Comparison of ENCODE assay signal across 19 cellular contexts in the genomic region with DNA sequence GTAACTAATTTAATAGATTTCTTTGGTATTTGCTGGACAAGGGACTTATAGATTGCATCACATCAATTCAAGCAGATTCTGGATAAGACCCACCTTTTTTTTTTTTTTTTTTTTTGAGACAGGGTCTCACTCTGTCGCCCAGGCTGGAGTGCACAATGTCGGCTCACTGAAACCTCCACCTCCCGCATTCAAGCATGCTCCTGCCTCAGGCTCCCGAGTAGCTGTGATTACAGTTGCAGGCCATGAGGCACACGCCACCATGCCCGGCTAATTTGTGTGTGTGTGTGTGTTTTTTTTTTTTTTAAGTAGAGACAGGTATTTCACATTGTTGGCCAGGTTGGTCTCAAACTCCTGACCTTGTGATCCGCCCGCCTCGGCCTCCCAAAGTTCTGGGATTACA. TPM values are rescaled to one million over a fixed set of nuclear protein-coding genes. Genes with fewer than 3 reads are reported as not detected.
DNase-seq lines count a peak whose midpoint lies in the region; ATAC-seq, FAIRE-seq and TF ChIP-seq lines count a peak whose summit lies in the region.
"Had no signal": no experiment of that assay in that cellular context is flagged by ENCODE, and none has a peak within 500 bp of the region (broad histone marks: within the 10 kb centered on the region; RNA-seq: fewer than 3 reads in every experiment).

No MANE protein-coding gene starts in this region.

- H3K4me3 Mint-ChIP-seq in natural killer cell treated with Interleukin-12 subunit alpha and Interleukin-12 subunit beta and Interleukin-15 and Interleukin-18, amount 100 ng/mL, for 72 hours: no peak overlapping the region
- H3K4me3 Mint-ChIP-seq in natural killer cell: no peak overlapping the region
- H3K4me3 Mint-ChIP-seq: CD14-positive monocyte; CD4-positive, alpha-beta memory T cell had no signal

- H2AK9ac ChIP-seq in IMR-90 (replicated peaks; ENCODE audit: low read depth, low read length, poor library complexity): no peak overlapping the region

- no peak overlapping the region for H3K4me2 ChIP-seq in IMR-90 (ENCODE audit: low read depth, low read length)
- H3K4me2 ChIP-seq in K562 (ENCODE audit: insufficient read depth, low read length): no peak overlapping the region
- H3K4me2 ChIP-seq: BLaER1 had no signal

- H3K4ac ChIP-seq in IMR-90 (ENCODE audit: low read depth, low read length): no peak overlapping the region

- no peak for ATAC-seq in natural killer cell treated with Interleukin-12 subunit alpha and Interleukin-12 subunit beta and Interleukin-15 and Interleukin-18, amount 100 ng/mL, for 72 hours
- ATAC-seq in natural killer cell: no peak
- ATAC-seq in IMR-90 (ENCODE audit: low read depth): no peak
- ATAC-seq in K562: no peak
- ATAC-seq: HCT116 had no signal

- CTCF ChIA-PET in IMR-90 (lab: Yijun Ruan, JAX) (no interaction called here), K562 (lab: Yijun Ruan, JAX; ENCODE audit: low intra/inter-chr PET ratio) (no interaction called here)

- H2BK20ac ChIP-seq in IMR-90 (ENCODE audit: low read depth, low read length): no peak overlapping the region

- H2BK15ac ChIP-seq in IMR-90 (ENCODE audit: low read depth, low read length): no peak overlapping the region

- no peak overlapping the region for H2AK5ac ChIP-seq in IMR-90 (ENCODE audit: low read depth, low read length)

- H2BK120ac ChIP-seq in IMR-90 (ENCODE audit: low read depth, low read length): no peak overlapping the region

- BruUV-seq in IMR-90 (replicated peaks; lab: Mats Ljungman, UMichigan) (no TSS peak), K562 (replicated peaks; lab: Mats Ljungman, UMichigan) (no TSS peak)

- H3K9me3 ChIP-seq in IMR-90 (ENCODE audit: control insufficient read depth, insufficient read depth, low read length): no peaks in the 10 kb centered on the region
- no peaks in the 10 kb centered on the region for H3K9me3 ChIP-seq in K562 (replicated peaks; ENCODE audit: control insufficient read depth, insufficient read depth, low read depth, low read length)
- no peaks in the 10 kb centered on the region for H3K9me3 ChIP-seq in WERI-Rb-1 (ENCODE audit: severe bottlenecking)
- H3K9me3 ChIP-seq: BLaER1 had no signal

- peaks cover 5 to 13% of the 10 kb centered on the region in 2 donors for H3K27me3 Mint-ChIP-seq in natural killer cell treated with Interleukin-12 subunit alpha and Interleukin-12 subunit beta and Interleukin-15 and Interleukin-18, amount 100 ng/mL, for 72 hours
- H3K27me3 Mint-ChIP-seq in natural killer cell (ENCODE audit: low read depth in 2 of 2): peaks cover 0 to 13% of the 10 kb centered on the region in 2 donors

- TF ChIP-seq CTCF in natural killer cell (IDR thresholded peaks at IDR 0.05) (no peak), IMR-90 (conservative IDR thresholded peaks at IDR 0.05; ENCODE audit: low read depth, low read length) (no peak), K562 (IDR thresholded peaks at IDR 0.05 in 2 of 3, conservative IDR thresholded peaks at IDR 0.05 in 1 of 3; ENCODE audit: insufficient read depth in 2 of 3, low read depth in 1 of 3, low read length in 3 of 3) (no peak), WERI-Rb-1 (IDR thresholded peaks at IDR 0.05; ENCODE audit: low read depth, low read length) (no peak)

- POLR2A ChIA-PET in IMR-90 (lab: Charles Lee; ENCODE audit: unreplicated experiment) (no interaction called here), K562 (lab: Yijun Ruan, JAX) (interaction anchor here (1.1 kb wide), 1 partner anchor 96 kb away, joined by 3 read pairs; no protein-coding TSS in a partner anchor)

- no peak for TF ChIP-seq EP300 in K562 (IDR thresholded peaks at IDR 0.05; ENCODE audit: low read length)

- H3K4me3 ChIP-seq in IMR-90 (ENCODE audit: insufficient read depth, low read depth, low read length) (no peak overlapping the region), K562 (no peak overlapping the region), WERI-Rb-1 (ENCODE audit: low read depth, low read length) (no peak overlapping the region)
- H3K4me3 ChIP-seq: BLaER1 had no signal

- H3K36me3 ChIP-seq in IMR-90 (ENCODE audit: control insufficient read depth, insufficient read depth, low read length) (no peaks in the 10 kb centered on the region), K562 (ENCODE audit: control insufficient read depth, insufficient read depth, low read length) (no peaks in the 10 kb centered on the region), WERI-Rb-1 (no peaks in the 10 kb centered on the region)
- H3K36me3 ChIP-seq: BLaER1 had no signal

- no peak overlapping the region for H3K23ac ChIP-seq in IMR-90 (ENCODE audit: low read depth, low read length)

- H3K9me3 Mint-ChIP-seq in natural killer cell treated with Interleukin-12 subunit alpha and Interleukin-12 subunit beta and Interleukin-15 and Interleukin-18, amount 100 ng/mL, for 72 hours: no peaks in the 10 kb centered on the region
- H3K9me3 Mint-ChIP-seq in natural killer cell: no peaks in the 10 kb centered on the region

- H3K9ac ChIP-seq in IMR-90 (ENCODE audit: low read depth, low read length) (no peak overlapping the region), K562 (ENCODE audit: insufficient read depth in 1 of 2, low read depth in 2 of 2, low read length in 2 of 2) (no peak overlapping the region)
- H3K9ac ChIP-seq: BLaER1 had no signal

- no peaks in the 10 kb centered on the region for H3K79me1 ChIP-seq in IMR-90 (ENCODE audit: low read depth in 1 of 2, low read length in 2 of 2)

- no peak overlapping the region for H3K27ac ChIP-seq in IMR-90 (ENCODE audit: insufficient read depth, low read length)
- no peak overlapping the region for H3K27ac ChIP-seq in K562 (ENCODE audit: extremely low read depth, low read depth, low read length)
- H3K27ac ChIP-seq in WERI-Rb-1: no peak overlapping the region
- H3K27ac ChIP-seq: BLaER1 had no signal

- H3K56ac ChIP-seq in IMR-90 (ENCODE audit: extremely low read depth, insufficient read depth, low read length): no peak overlapping the region

- H3K36me3 Mint-ChIP-seq in natural killer cell treated with Interleukin-12 subunit alpha and Interleukin-12 subunit beta and Interleukin-15 and Interleukin-18, amount 100 ng/mL, for 72 hours: no peaks in the 10 kb centered on the region
- H3K36me3 Mint-ChIP-seq in natural killer cell: no peaks in the 10 kb centered on the region
- H3K36me3 Mint-ChIP-seq: CD14-positive monocyte; CD4-positive, alpha-beta memory T cell had no signal

- H3K9me1 ChIP-seq in IMR-90 (ENCODE audit: insufficient read depth, low read length): no peaks in the 10 kb centered on the region
- no peaks in the 10 kb centered on the region for H3K9me1 ChIP-seq in K562 (ENCODE audit: control insufficient read depth, insufficient read depth, low read length)

- TF ChIP-seq POLR2A in IMR-90 (IDR thresholded peaks at IDR 0.05; ENCODE audit: low read depth, low read length) (no peak), K562 (conservative IDR thresholded peaks at IDR 0.05) (no peak)

- H3K27ac Mint-ChIP-seq in natural killer cell treated with Interleukin-12 subunit alpha and Interleukin-12 subunit beta and Interleukin-15 and Interleukin-18, amount 100 ng/mL, for 72 hours: no peak overlapping the region
- no peak overlapping the region for H3K27ac Mint-ChIP-seq in natural killer cell
- H3K27ac Mint-ChIP-seq: CD14-positive monocyte; CD4-positive, alpha-beta memory T cell had no signal

- intact Hi-C loops in natural killer cell (cut with micrococcal nuclease) (no loop called here), IMR-90 (cut with micrococcal nuclease) (no loop called here), K562 (cut with micrococcal nuclease) (no loop called here)

- in situ Hi-C loops in IMR-90 (cut with MboI; ENCODE audit: low sequenced_read_pairs) (no loop called here), K562 (cut with MboI) (no loop called here)

- H3K14ac ChIP-seq in IMR-90 (replicated peaks; ENCODE audit: low read depth, low read length): no peak overlapping the region

- H4K91ac ChIP-seq in IMR-90 (ENCODE audit: insufficient read depth, low read depth, low read length): no peak overlapping the region

- no peaks in the 10 kb centered on the region for H3K79me2 ChIP-seq in K562 (ENCODE audit: control insufficient read depth, insufficient read depth, low read length)

- WGBS in IMR-90 (ENCODE audit: extremely low coverage in 2 of 2, insufficient read length in 1 of 2), 2 experiments: no CpG with 5 or more reads among the region's 9 CpGs
- 51% methylated on average over 6 of the region's 9 CpGs for WGBS in K562 (ENCODE audit: insufficient coverage, low coverage, missing lambda C conversion rate)

- no peak for FAIRE-seq in K562 (lab: Jason Lieb, UNC)
- FAIRE-seq: GM12891, GM19239, H54 had no signal

- H2BK5ac ChIP-seq in IMR-90 (ENCODE audit: low read depth, low read length, poor library complexity, severe bottlenecking): no peak overlapping the region

- H3K27me3 ChIP-seq in IMR-90 (ENCODE audit: control insufficient read depth, insufficient read depth, low read length) (peaks cover 16% of the 10 kb centered on the region; the same call in 1 of the 2 replicates), K562 (ENCODE audit: control insufficient read depth in 2 of 2, insufficient read depth in 2 of 2, low read length in 2 of 2) (peaks cover 5 to 11% of the 10 kb centered on the region in 2 experiments; a peak in 3 of 5 replicates), WERI-Rb-1 (ENCODE audit: insufficient read depth, low read depth, severe bottlenecking) (no peaks in the 10 kb centered on the region)
- H3K27me3 ChIP-seq: BLaER1 had no signal

- DNase-seq in natural killer cell treated with Interleukin-12 subunit alpha and Interleukin-12 subunit beta and Interleukin-15 and Interleukin-18, amount 100 ng/mL, for 72 hours (ENCODE audit: low spot score): peak; percentile 50
- DNase-seq in natural killer cell (no peak), IMR-90 (no peak), K562 (ENCODE audit: extremely low read depth in 1 of 4, low spot score in 3 of 4) (no peak), WERI-Rb-1 (no peak), SKM-1 treated with dmso at 0.1 percent for 144 hours (lab: John Stamatoyannopoulos, UW; ENCODE audit: unreplicated experiment) (no peak), pons (ENCODE audit: low spot score) (no peak)
- DNase-seq: 8988T; CD4-positive, alpha-beta memory T cell; DMS79 treated with DMSO at 0.1 percent for 48 hours had no signal

- dilution Hi-C loops in IMR-90 (cut with HindIII; ENCODE audit: low sequenced_read_pairs, unreplicated experiment): no loop called here

- H4K5ac ChIP-seq in IMR-90 (ENCODE audit: low read depth, low read length): no peak overlapping the region

- H2AFZ ChIP-seq in IMR-90 (replicated peaks; ENCODE audit: low read length, poor library complexity) (no peak overlapping the region), K562 (ENCODE audit: low read depth, low read length) (no peak overlapping the region)

- peaks cover 4 to 6% of the 10 kb centered on the region in 2 donors for H3K4me1 Mint-ChIP-seq in natural killer cell treated with Interleukin-12 subunit alpha and Interleukin-12 subunit beta and Interleukin-15 and Interleukin-18, amount 100 ng/mL, for 72 hours (ENCODE audit: low read depth in 2 of 2)
- no peaks in the 10 kb centered on the region for H3K4me1 Mint-ChIP-seq in natural killer cell
- H3K4me1 Mint-ChIP-seq: CD14-positive monocyte had no signal

- H4K8ac ChIP-seq in IMR-90 (ENCODE audit: low read depth in 2 of 2, low read length in 2 of 2): no peak overlapping the region

- H4K20me1 ChIP-seq in IMR-90 (ENCODE audit: insufficient read depth, low read length): no peaks in the 10 kb centered on the region
- no peaks in the 10 kb centered on the region for H4K20me1 ChIP-seq in K562 (replicated peaks; ENCODE audit: control insufficient read depth, insufficient read depth, low read length)
- H4K20me1 ChIP-seq: BLaER1 had no signal

- H3K4me1 ChIP-seq in IMR-90 (ENCODE audit: control insufficient read depth, insufficient read depth, low read length) (no peaks in the 10 kb centered on the region), K562 (replicated peaks in 1 of 2; ENCODE audit: control insufficient read depth in 2 of 2, insufficient read depth in 2 of 2, low read length in 2 of 2) (peaks cover 5 to 8% of the 10 kb centered on the region in 2 experiments; a peak in 3 of 5 replicates)

- TF ChIP-seq RAD21 in IMR-90 (IDR thresholded peaks at IDR 0.05; ENCODE audit: low read length): no peak
- no peak for TF ChIP-seq RAD21 in K562 (CRISPR knock-in tag; conservative IDR thresholded peaks at IDR 0.05 in 1 of 2, IDR thresholded peaks at IDR 0.05 in 1 of 2)

- no peak overlapping the region for H3K18ac ChIP-seq in IMR-90 (ENCODE audit: low read depth, low read length)

RNA-seq across cellular contexts. Expression of a gene that starts 4.2 kb away (rescaled TPM):
- not detected for total RNA-seq in natural killer cell treated with Interleukin-12 subunit alpha and Interleukin-12 subunit beta and Interleukin-15 and Interleukin-18, amount 100 ng/mL, for 72 hours
- total RNA-seq in natural killer cell (not detected), IMR-90 (2012; rRNA removed) (not detected in 2 replicates), K562 (2014; rRNA removed) (not detected in 2 replicates), K562 (2014; rRNA removed; fragmentation: Illumina TruSeq; extraction: Trizol) (not detected in 2 replicates), K562 (2015; rRNA removed; fragmentation: Illumina TruSeq; extraction: Trizol) (not detected in 2 replicates), K562 (2021) (not detected in 2 replicates)
- polyA plus RNA-seq in IMR-90 (2012; rRNA removed) (not detected in 2 replicates), K562 (2011; rRNA removed) (not detected in 2 replicates), K562 (2014; fragmentation: Illumina TruSeq; extraction: Trizol) (not detected in 2 replicates), K562 (2014; fragmentation: Nextera tagmentation; extraction: Ambion mirVana) (not detected), K562 (2014; rRNA removed) (not detected in 2 replicates)
- not detected in 2 replicates for polyA plus RNA-seq in IMR-90 (2012; cell fraction: cytosol; rRNA removed)
- not detected in 2 replicates for polyA plus RNA-seq in IMR-90 (2012; cell fraction: nucleus; rRNA removed; ENCODE audit: low replicate concordance)
- not detected in 2 replicates for total RNA-seq in K562 (2011; cell fraction: chromatin; rRNA removed; ENCODE audit: low replicate concordance)
- total RNA-seq in K562 (2011; cell fraction: nucleolus; rRNA removed): not detected in 2 replicates
- not detected in 2 replicates for total RNA-seq in K562 (2011; cell fraction: nucleoplasm; rRNA removed)
- polyA plus RNA-seq in K562 (2011; cell fraction: cytosol; rRNA removed): not detected in 2 replicates
- not detected in 2 replicates for polyA plus RNA-seq in K562 (2011; cell fraction: nucleus; rRNA removed)
- polyA plus RNA-seq in K562 (2012): 0.04 TPM in 1 of 2 replicates, not detected in the other
- not detected in 2 replicates for polyA minus RNA-seq in K562 (2011; rRNA and poly(A)+ RNA removed)
- polyA minus RNA-seq in K562 (2011; cell fraction: cytosol; rRNA and poly(A)+ RNA removed): not detected in 2 replicates
- polyA minus RNA-seq in K562 (2011; cell fraction: nucleus; rRNA and poly(A)+ RNA removed): not detected in 2 replicates
- total RNA-seq: A673; CD4-positive, alpha-beta memory T cell; G401 had no signal
- polyA plus RNA-seq: AG04450; CD14-positive monocyte; CD4-positive, alpha-beta memory T cell had no signal

RNA-seq across cellular contexts. Expression of a gene that starts 35.5 kb away (rescaled TPM):
- not detected for total RNA-seq in natural killer cell treated with Interleukin-12 subunit alpha and Interleukin-12 subunit beta and Interleukin-15 and Interleukin-18, amount 100 ng/mL, for 72 hours
- total RNA-seq in natural killer cell (under 1 TPM in 1 of 3 donors, not detected in 2; 0.93 TPM), IMR-90 (2012; rRNA removed) (not detected in 2 replicates), K562 (2014; rRNA removed) (0.23 TPM in 1 of 2 replicates, not detected in the other), K562 (2014; rRNA removed; fragmentation: Illumina TruSeq; extraction: Trizol) (not detected in 2 replicates), K562 (2015; rRNA removed; fragmentation: Illumina TruSeq; extraction: Trizol) (not detected in 2 replicates), K562 (2021) (0.04 TPM in 1 of 2 replicates, not detected in the other)
- polyA plus RNA-seq in IMR-90 (2012; rRNA removed) (not detected in 2 replicates), K562 (2011; rRNA removed) (0.01 and 0.12 TPM in 2 replicates), K562 (2014; fragmentation: Illumina TruSeq; extraction: Trizol) (not detected in 2 replicates), K562 (2014; fragmentation: Nextera tagmentation; extraction: Ambion mirVana) (not detected), K562 (2014; rRNA removed) (0.03 and 0.28 TPM in 2 replicates)
- polyA plus RNA-seq in IMR-90 (2012; cell fraction: cytosol; rRNA removed): not detected in 2 replicates
- not detected in 2 replicates for polyA plus RNA-seq in IMR-90 (2012; cell fraction: nucleus; rRNA removed; ENCODE audit: low replicate concordance)
- 0.32 TPM in 1 of 2 replicates, not detected in the other for total RNA-seq in K562 (2011; cell fraction: chromatin; rRNA removed; ENCODE audit: low replicate concordance)
- total RNA-seq in K562 (2011; cell fraction: nucleolus; rRNA removed): 0.17 and 0.39 TPM in 2 replicates
- not detected in 2 replicates for total RNA-seq in K562 (2011; cell fraction: nucleoplasm; rRNA removed)
- polyA plus RNA-seq in K562 (2011; cell fraction: cytosol; rRNA removed): 0.04 TPM in 1 of 2 replicates, not detected in the other
- 0.10 and 0.21 TPM in 2 replicates for polyA plus RNA-seq in K562 (2011; cell fraction: nucleus; rRNA removed)
- 0.12 and 3.3 TPM in 2 replicates for polyA plus RNA-seq in K562 (2012)
- not detected in 2 replicates for polyA minus RNA-seq in K562 (2011; rRNA and poly(A)+ RNA removed)
- not detected in 2 replicates for polyA minus RNA-seq in K562 (2011; cell fraction: cytosol; rRNA and poly(A)+ RNA removed)
- polyA minus RNA-seq in K562 (2011; cell fraction: nucleus; rRNA and poly(A)+ RNA removed): not detected in 2 replicates
- total RNA-seq: A673; CD4-positive, alpha-beta memory T cell; G401 had no signal
- polyA plus RNA-seq: AG04450; CD14-positive monocyte; CD4-positive, alpha-beta memory T cell had no signal

RNA-seq across cellular contexts. Expression of a gene that starts 39.9 kb away (rescaled TPM):
- total RNA-seq in natural killer cell treated with Interleukin-12 subunit alpha and Interleukin-12 subunit beta and Interleukin-15 and Interleukin-18, amount 100 ng/mL, for 72 hours: 1 to 10 TPM; 1.3 to 2.2 TPM
- total RNA-seq in natural killer cell: under 1 TPM in 1 of 3 donors, not detected in 2; 0.27 TPM
- not detected in 2 replicates for total RNA-seq in IMR-90 (2012; rRNA removed)
- polyA plus RNA-seq in IMR-90 (2012; rRNA removed): 0.04 TPM in 1 of 2 replicates, not detected in the other
- 0.04 TPM in 2 replicates for polyA plus RNA-seq in IMR-90 (2012; cell fraction: cytosol; rRNA removed)
- 0.07 TPM in 1 of 2 replicates, not detected in the other for polyA plus RNA-seq in IMR-90 (2012; cell fraction: nucleus; rRNA removed; ENCODE audit: low replicate concordance)
- total RNA-seq in K562 (2011; cell fraction: chromatin; rRNA removed; ENCODE audit: low replicate concordance): 0.42 TPM in 1 of 2 replicates, not detected in the other
- 0.26 and 0.50 TPM in 2 replicates for total RNA-seq in K562 (2011; cell fraction: nucleolus; rRNA removed)
- 0.15 and 0.23 TPM in 2 replicates for total RNA-seq in K562 (2011; cell fraction: nucleoplasm; rRNA removed)
- total RNA-seq in K562 (2014; rRNA removed): not detected in 2 replicates
- total RNA-seq in K562 (2014; rRNA removed; fragmentation: Illumina TruSeq; extraction: Trizol): not detected in 2 replicates
- total RNA-seq in K562 (2015; rRNA removed; fragmentation: Illumina TruSeq; extraction: Trizol): 0.04 and 0.07 TPM in 2 replicates
- 0.09 and 0.16 TPM in 2 replicates for total RNA-seq in K562 (2021)
- polyA plus RNA-seq in K562 (2011; rRNA removed): 0.08 and 0.10 TPM in 2 replicates
- 0.07 and 0.13 TPM in 2 replicates for polyA plus RNA-seq in K562 (2011; cell fraction: cytosol; rRNA removed)
- polyA plus RNA-seq in K562 (2011; cell fraction: nucleus; rRNA removed): 0.22 and 0.41 TPM in 2 replicates
- 0.05 and 0.11 TPM in 2 replicates for polyA plus RNA-seq in K562 (2012)
- polyA plus RNA-seq in K562 (2014; fragmentation: Illumina TruSeq; extraction: Trizol): 0.04 TPM in 1 of 2 replicates, not detected in the other
- under 1 TPM in 1 of 2 experiments, not detected in 1; 0.01 TPM for polyA plus RNA-seq in K562 (2014; fragmentation: Nextera tagmentation; extraction: Ambion mirVana)
- 0.11 and 0.12 TPM in 2 replicates for polyA plus RNA-seq in K562 (2014; rRNA removed)
- 0.07 TPM in 1 of 2 replicates, not detected in the other for polyA minus RNA-seq in K562 (2011; rRNA and poly(A)+ RNA removed)
- not detected in 2 replicates for polyA minus RNA-seq in K562 (2011; cell fraction: cytosol; rRNA and poly(A)+ RNA removed)
- 0.13 TPM in 1 of 2 replicates, not detected in the other for polyA minus RNA-seq in K562 (2011; cell fraction: nucleus; rRNA and poly(A)+ RNA removed)
- total RNA-seq: CD4-positive, alpha-beta memory T cell had no signal
- polyA plus RNA-seq: AG04450, CD14-positive monocyte had no signal

RNA-seq across cellular contexts. Expression of a gene that starts 41.5 kb away (rescaled TPM):
- 10 to 100 TPM; 31.5 to 45.0 TPM for total RNA-seq in natural killer cell treated with Interleukin-12 subunit alpha and Interleukin-12 subunit beta and Interleukin-15 and Interleukin-18, amount 100 ng/mL, for 72 hours
- 10 to 100 TPM; 34.4 to 39.3 (median 37.5) TPM for total RNA-seq in natural killer cell
- 0.28 and 0.72 TPM in 2 replicates for total RNA-seq in IMR-90 (2012; rRNA removed)
- 11.9 and 16.3 TPM in 2 replicates for polyA plus RNA-seq in IMR-90 (2012; rRNA removed)
- polyA plus RNA-seq in IMR-90 (2012; cell fraction: cytosol; rRNA removed): 2.3 and 4.9 TPM in 2 replicates
- polyA plus RNA-seq in IMR-90 (2012; cell fraction: nucleus; rRNA removed; ENCODE audit: low replicate concordance): 55.1 and 186 TPM in 2 replicates
- total RNA-seq in K562 (2011; cell fraction: chromatin; rRNA removed; ENCODE audit: low replicate concordance): 35.5 and 126 TPM in 2 replicates
- total RNA-seq in K562 (2011; cell fraction: nucleolus; rRNA removed): 56.0 and 101 TPM in 2 replicates
- total RNA-seq in K562 (2011; cell fraction: nucleoplasm; rRNA removed): 38.6 and 40.3 TPM in 2 replicates
- 1.2 and 3.3 TPM in 2 replicates for total RNA-seq in K562 (2014; rRNA removed)
- total RNA-seq in K562 (2014; rRNA removed; fragmentation: Illumina TruSeq; extraction: Trizol): 0.41 and 1.0 TPM in 2 replicates
- 1.2 and 1.6 TPM in 2 replicates for total RNA-seq in K562 (2015; rRNA removed; fragmentation: Illumina TruSeq; extraction: Trizol)
- total RNA-seq in K562 (2021): 13.0 and 26.6 TPM in 2 replicates
- polyA plus RNA-seq in K562 (2011; rRNA removed): 1.9 and 10.4 TPM in 2 replicates
- polyA plus RNA-seq in K562 (2011; cell fraction: cytosol; rRNA removed): 3.1 and 4.1 TPM in 2 replicates
- polyA plus RNA-seq in K562 (2011; cell fraction: nucleus; rRNA removed): 68.3 and 69.9 TPM in 2 replicates
- 39.5 and 41.4 TPM in 2 replicates for polyA plus RNA-seq in K562 (2012)
- 4.9 and 10.3 TPM in 2 replicates for polyA plus RNA-seq in K562 (2014; fragmentation: Illumina TruSeq; extraction: Trizol)
- polyA plus RNA-seq in K562 (2014; fragmentation: Nextera tagmentation; extraction: Ambion mirVana): under 1 TPM in 1 of 2 experiments, not detected in 1; 0.06 TPM
- polyA plus RNA-seq in K562 (2014; rRNA removed): 11.1 and 14.9 TPM in 2 replicates
- polyA minus RNA-seq in K562 (2011; rRNA and poly(A)+ RNA removed): 3.1 and 5.0 TPM in 2 replicates
- polyA minus RNA-seq in K562 (2011; cell fraction: cytosol; rRNA and poly(A)+ RNA removed): 2.6 and 4.1 TPM in 2 replicates
- polyA minus RNA-seq in K562 (2011; cell fraction: nucleus; rRNA and poly(A)+ RNA removed): 21.0 and 24.0 TPM in 2 replicates
- polyA plus RNA-seq: CD14-positive monocyte had no signal

RNA-seq across cellular contexts. Expression of a gene that starts 51.5 kb away (rescaled TPM):
- total RNA-seq in natural killer cell treated with Interleukin-12 subunit alpha and Interleukin-12 subunit beta and Interleukin-15 and Interleukin-18, amount 100 ng/mL, for 72 hours: 1 to 10 TPM; 1.9 TPM
- total RNA-seq in natural killer cell (not detected), IMR-90 (2012; rRNA removed) (4.7 and 6.7 TPM in 2 replicates), K562 (2014; rRNA removed) (5.8 and 9.0 TPM in 2 replicates), K562 (2014; rRNA removed; fragmentation: Illumina TruSeq; extraction: Trizol) (2.3 and 3.0 TPM in 2 replicates), K562 (2015; rRNA removed; fragmentation: Illumina TruSeq; extraction: Trizol) (1.4 and 3.3 TPM in 2 replicates), K562 (2021) (6.9 and 9.9 TPM in 2 replicates)
- polyA plus RNA-seq in IMR-90 (2012; rRNA removed) (41.0 and 44.3 TPM in 2 replicates), K562 (2011; rRNA removed) (4.7 and 8.9 TPM in 2 replicates), K562 (2014; fragmentation: Illumina TruSeq; extraction: Trizol) (6.6 and 7.8 TPM in 2 replicates), K562 (2014; fragmentation: Nextera tagmentation; extraction: Ambion mirVana) (under 1 TPM; 0.69 to 0.87 TPM), K562 (2014; rRNA removed) (6.0 and 8.2 TPM in 2 replicates)
- 33.4 and 44.7 TPM in 2 replicates for polyA plus RNA-seq in IMR-90 (2012; cell fraction: cytosol; rRNA removed)
- polyA plus RNA-seq in IMR-90 (2012; cell fraction: nucleus; rRNA removed; ENCODE audit: low replicate concordance): 16.6 and 37.3 TPM in 2 replicates
- 3.3 and 19.3 TPM in 2 replicates for total RNA-seq in K562 (2011; cell fraction: chromatin; rRNA removed; ENCODE audit: low replicate concordance)
- total RNA-seq in K562 (2011; cell fraction: nucleolus; rRNA removed): 8.6 and 11.2 TPM in 2 replicates
- 7.1 and 7.3 TPM in 2 replicates for total RNA-seq in K562 (2011; cell fraction: nucleoplasm; rRNA removed)
- 6.1 and 8.3 TPM in 2 replicates for polyA plus RNA-seq in K562 (2011; cell fraction: cytosol; rRNA removed)
- 16.1 and 16.8 TPM in 2 replicates for polyA plus RNA-seq in K562 (2011; cell fraction: nucleus; rRNA removed)
- polyA plus RNA-seq in K562 (2012): 8.7 and 13.6 TPM in 2 replicates
- polyA minus RNA-seq in K562 (2011; rRNA and poly(A)+ RNA removed): 1.1 and 1.4 TPM in 2 replicates
- polyA minus RNA-seq in K562 (2011; cell fraction: cytosol; rRNA and poly(A)+ RNA removed): 2.1 and 4.9 TPM in 2 replicates
- polyA minus RNA-seq in K562 (2011; cell fraction: nucleus; rRNA and poly(A)+ RNA removed): 4.7 and 6.4 TPM in 2 replicates
- total RNA-seq: CD4-positive, alpha-beta memory T cell had no signal
- polyA plus RNA-seq: CD14-positive monocyte had no signal
